Comparison of ENCODE assay signal across 1 cellular context in the genomic region with DNA sequence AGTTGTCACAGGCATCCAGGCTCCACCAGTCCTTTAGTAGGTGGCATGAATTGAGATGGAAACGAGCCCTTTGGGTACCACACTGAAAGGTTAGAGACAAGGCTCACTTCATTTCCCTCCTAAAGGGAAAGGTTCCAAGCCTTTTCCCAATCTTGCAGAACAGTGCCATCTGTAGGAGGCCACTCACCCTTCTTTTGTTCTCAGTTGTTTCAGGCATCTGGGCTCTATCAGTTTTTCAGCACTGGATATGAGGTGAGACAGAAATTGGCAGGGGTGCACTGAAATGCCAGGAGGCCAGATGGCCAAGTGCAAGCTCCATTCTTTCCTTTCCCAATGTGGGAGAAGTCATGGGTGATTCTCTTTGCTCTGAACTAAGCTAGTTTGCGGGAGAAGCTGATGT.
TF ChIP-seq lines count a peak whose summit lies in the region.

No MANE protein-coding gene starts in this region.

TF ChIP-seq in A549, 52 proteins besides CTCF, POLR2A, EP300 and RAD21 (continued from another document):
- TF ChIP-seq, protein P1, sequence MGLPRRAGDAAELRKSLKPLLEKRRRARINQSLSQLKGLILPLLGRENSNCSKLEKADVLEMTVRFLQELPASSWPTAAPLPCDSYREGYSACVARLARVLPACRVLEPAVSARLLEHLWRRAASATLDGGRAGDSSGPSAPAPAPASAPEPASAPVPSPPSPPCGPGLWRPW (IDR thresholded peaks at IDR 0.05) = no peak
- no peak for TF ChIP-seq ZNF302 (CRISPR knock-in tag; IDR thresholded peaks at IDR 0.05)
- no peak for TF ChIP-seq RARB (CRISPR knock-in tag; IDR thresholded peaks at IDR 0.05)
- no peak for TF ChIP-seq KDM5A (IDR thresholded peaks at IDR 0.05)
- TF ChIP-seq ELK1 (IDR thresholded peaks at IDR 0.05; ENCODE audit: low read depth, low read length) = no peak
- TF ChIP-seq MYC (IDR thresholded peaks at IDR 0.05; ENCODE audit: borderline replicate concordance, low read length) = no peak
- TF ChIP-seq CEBPB (IDR thresholded peaks at IDR 0.05) = no peak
- TF ChIP-seq, protein P2, sequence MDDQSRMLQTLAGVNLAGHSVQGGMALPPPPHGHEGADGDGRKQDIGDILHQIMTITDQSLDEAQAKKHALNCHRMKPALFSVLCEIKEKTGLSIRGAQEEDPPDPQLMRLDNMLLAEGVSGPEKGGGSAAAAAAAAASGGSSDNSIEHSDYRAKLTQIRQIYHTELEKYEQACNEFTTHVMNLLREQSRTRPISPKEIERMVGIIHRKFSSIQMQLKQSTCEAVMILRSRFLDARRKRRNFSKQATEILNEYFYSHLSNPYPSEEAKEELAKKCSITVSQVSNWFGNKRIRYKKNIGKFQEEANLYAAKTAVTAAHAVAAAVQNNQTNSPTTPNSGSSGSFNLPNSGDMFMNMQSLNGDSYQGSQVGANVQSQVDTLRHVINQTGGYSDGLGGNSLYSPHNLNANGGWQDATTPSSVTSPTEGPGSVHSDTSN (IDR thresholded peaks at IDR 0.05) = no peak
- TF ChIP-seq FOXS1 (CRISPR knock-in tag; IDR thresholded peaks at IDR 0.05) = no peak
TF ChIP-seq in A549: peak in this region for 0.
